ENCODE assay signal across 8 cellular contexts in genomic region chr1:34786521-34787325, GRCh38. TPM values are rescaled to one million over a fixed set of nuclear protein-coding genes. Genes with fewer than 3 reads are reported as not detected.
A peak's percentile ranks its signal among the peaks of the same experiment; 100 is the strongest.
DNase-seq lines count a peak whose midpoint lies in the region; ATAC-seq and TF ChIP-seq lines count a peak whose summit lies in the region.

No MANE protein-coding gene starts in this region.

- H3K79me2 ChIP-seq in PC-3 (ENCODE audit: low read length) (peaks cover 41% of the 10 kb centered on the region), fibroblast of lung (ENCODE audit: control insufficient read depth, insufficient read depth, low read length) (no peaks in the 10 kb centered on the region)

- no peaks in the 10 kb centered on the region for H3K9me3 ChIP-seq in PC-3 (ENCODE audit: low read length)
- no peaks in the 10 kb centered on the region for H3K9me3 ChIP-seq in fibroblast of lung (ENCODE audit: control insufficient read depth, insufficient read depth, low read depth, low read length)

- H3K27me3 Mint-ChIP-seq in activated T-cell treated with anti-CD3 and anti-CD28 coated beads, Interleukin-2, amount 50 U/mL, for 24 hours = peaks cover 83% of the 10 kb centered on the region
- peaks cover 82% of the 10 kb centered on the region for H3K27me3 Mint-ChIP-seq in nephron progenitor cell (ENCODE audit: low read depth, poor library complexity)

- ATAC-seq in PC-3 (peak; percentile 76), HG02884 (IDR thresholded peaks at IDR 0.05; ENCODE audit: unreplicated experiment) (no peak)

- H3K36me3 ChIP-seq in PC-3 (ENCODE audit: low read depth, low read length) (peaks cover 29% of the 10 kb centered on the region), fibroblast of lung (ENCODE audit: control insufficient read depth, insufficient read depth, low read length) (no peaks in the 10 kb centered on the region)

- H3K9me2 ChIP-seq in PC-3 (replicated peaks; ENCODE audit: low read length) = no peaks in the 10 kb centered on the region

- H3K27ac ChIP-seq in PC-3 (ENCODE audit: low read length) (peak overlapping the region; percentile 80), fibroblast of lung (ENCODE audit: insufficient read depth, low read length) (no peak overlapping the region)

- H3K27me3 ChIP-seq in PC-3 (ENCODE audit: low read length) (no peaks in the 10 kb centered on the region), fibroblast of lung (ENCODE audit: control insufficient read depth, insufficient read depth, low read length) (peaks cover 9% of the 10 kb centered on the region)

- H3K4me2 ChIP-seq in PC-3 (ENCODE audit: low read length) (peak overlapping the region; percentile 29), fibroblast of lung (ENCODE audit: extremely low read depth, insufficient read depth, low read length) (no peak overlapping the region)

- CTCF ChIA-PET in PC-3 (lab: Charles Lee) = interaction anchor here (0.5 to 1.1 kb wide), 5 partner anchors 24 to 185 kb away, joined by 3 to 8 read pairs (median 3); partner anchors contain the start of gene GJB5

- no peak overlapping the region for H3K4me3 Mint-ChIP-seq in activated T-cell treated with anti-CD3 and anti-CD28 coated beads, Interleukin-2, amount 50 U/mL, for 24 hours
- H3K4me3 Mint-ChIP-seq in nephron progenitor cell = no peak overlapping the region

- TF ChIP-seq CTCF in PC-3 (conservative IDR thresholded peaks at IDR 0.05; ENCODE audit: low read depth, low read length) (peak; percentile 85), fibroblast of lung (conservative IDR thresholded peaks at IDR 0.05 in 1 of 2, IDR thresholded peaks at IDR 0.05 in 1 of 2; ENCODE audit: low read depth in 1 of 2, low read length in 2 of 2) (peak; percentile 85 to 92), nephron progenitor cell (IDR thresholded peaks at IDR 0.05) (peak; percentile 84)

- no TSS peak for BruUV-seq in PC-3 (replicated peaks; lab: Mats Ljungman, UMichigan)

- H3K4me1 ChIP-seq in PC-3 (ENCODE audit: insufficient read depth, low read length) = peaks cover 53% of the 10 kb centered on the region
- H3K4me1 ChIP-seq in fibroblast of lung (ENCODE audit: control insufficient read depth, extremely low read depth, insufficient read depth, low read length) = peaks cover 2% of the 10 kb centered on the region

- H3K9ac ChIP-seq in PC-3 (ENCODE audit: low read length) = peak overlapping the region; percentile 24; the same call in 1 of the 2 replicates
- no peak overlapping the region for H3K9ac ChIP-seq in fibroblast of lung (ENCODE audit: insufficient read depth, low read length)

- peaks cover 13% of the 10 kb centered on the region for H3K4me1 Mint-ChIP-seq in activated T-cell treated with anti-CD3 and anti-CD28 coated beads, Interleukin-2, amount 50 U/mL, for 24 hours (ENCODE audit: low read depth)
- no peaks in the 10 kb centered on the region for H3K4me1 Mint-ChIP-seq in nephron progenitor cell

- H2AFZ ChIP-seq in PC-3 (ENCODE audit: low read length) = no peak overlapping the region
- no peak overlapping the region for H2AFZ ChIP-seq in fibroblast of lung (ENCODE audit: low read length)

- no peaks in the 10 kb centered on the region for H3F3A ChIP-seq in PC-3 (ENCODE audit: low read length, unreplicated experiment)

- intact Hi-C loops in PC-3 (cut with micrococcal nuclease) = loop anchor here (1.0 to 2.0 kb wide), 3 partner anchors 34 to 80 kb away; no protein-coding TSS in a partner anchor

- no peak overlapping the region for H3K4me3 ChIP-seq in PC-3 (ENCODE audit: low read length)
- H3K4me3 ChIP-seq in fibroblast of lung (replicated peaks in 1 of 4; ENCODE audit: control extremely low read depth in 1 of 4, insufficient read depth in 1 of 4, low read depth in 3 of 4, low read length in 4 of 4) = no peak overlapping the region

- H4K20me1 ChIP-seq in PC-3 (ENCODE audit: low read length) = 0 out of 2 replicates have a peak, but pooled peaks cover 7% of the 10 kb centered on the region
- H4K20me1 ChIP-seq in fibroblast of lung (ENCODE audit: control insufficient read depth, extremely low read depth, insufficient read depth, low read length) = no peaks in the 10 kb centered on the region

- DNase-seq in ELF-1 (ENCODE audit: low read depth, low spot score) = peak; percentile 84
- DNase-seq in LHCN-M2 (ENCODE audit: low read depth) = peak; percentile 52
- DNase-seq in PC-3 = peak; percentile 87
- DNase-seq in activated T-cell treated with anti-CD3 and anti-CD28 coated beads, Interleukin-2, amount 50 U/mL, for 24 hours = peak; percentile 74
- peak; percentile 56 to 70 for DNase-seq in fibroblast of lung (ENCODE audit: low read depth in 2 of 2)
- DNase-seq in nephron progenitor cell = peak; percentile 71
- DNase-seq in stimulated activated naive CD4-positive, alpha-beta T cell treated with Interleukin-2 at 50 U/mL for 16 hours (lab: John Stamatoyannopoulos, UW) = peak; percentile 23

- POLR2A ChIA-PET in PC-3 (lab: Charles Lee; ENCODE audit: unreplicated experiment) = no interaction called here

- H3K27ac Mint-ChIP-seq in activated T-cell treated with anti-CD3 and anti-CD28 coated beads, Interleukin-2, amount 50 U/mL, for 24 hours = no peak overlapping the region
- H3K27ac Mint-ChIP-seq in nephron progenitor cell = no peak overlapping the region

- no peaks in the 10 kb centered on the region for H3K9me3 Mint-ChIP-seq in activated T-cell treated with anti-CD3 and anti-CD28 coated beads, Interleukin-2, amount 50 U/mL, for 24 hours
- no peaks in the 10 kb centered on the region for H3K9me3 Mint-ChIP-seq in nephron progenitor cell

- no peaks in the 10 kb centered on the region for H3K36me3 Mint-ChIP-seq in activated T-cell treated with anti-CD3 and anti-CD28 coated beads, Interleukin-2, amount 50 U/mL, for 24 hours (ENCODE audit: low read depth)
- no peaks in the 10 kb centered on the region for H3K36me3 Mint-ChIP-seq in nephron progenitor cell (ENCODE audit: low read depth)

RNA-seq across cellular contexts. Expression of gene GJB3, which starts 5.7 kb away (rescaled TPM):
- total RNA-seq in LHCN-M2 (2014; rRNA removed) (not detected in 2 replicates), PC-3 (2014; rRNA removed) (89.9 and 97.9 TPM in 2 replicates), fibroblast of lung (not detected in 2 replicates)
- polyA plus RNA-seq in LHCN-M2 (2012) = not detected
- polyA plus RNA-seq in fibroblast of lung = not detected in 2 replicates
- not detected in 2 replicates for polyA plus RNA-seq in fibroblast of lung (2012)
- polyA minus RNA-seq in fibroblast of lung (ENCODE audit: low replicate concordance) = not detected in 2 replicates

RNA-seq across cellular contexts. Expression of gene GJA4, which starts 6.1 kb away (rescaled TPM):
- total RNA-seq in LHCN-M2 (2014; rRNA removed) = not detected in 2 replicates
- polyA plus RNA-seq in LHCN-M2 (2012) = not detected
- not detected in 2 replicates for total RNA-seq in PC-3 (2014; rRNA removed)
- total RNA-seq in fibroblast of lung = not detected in 2 replicates
- polyA plus RNA-seq in fibroblast of lung = not detected in 2 replicates
- polyA plus RNA-seq in fibroblast of lung (2012) = not detected in 2 replicates
- polyA minus RNA-seq in fibroblast of lung (ENCODE audit: low replicate concordance) = not detected in 2 replicates

RNA-seq across cellular contexts. Expression of gene GJB4, which starts 27.2 kb away (rescaled TPM):
- total RNA-seq in LHCN-M2 (2014; rRNA removed) (not detected in 2 replicates), PC-3 (2014; rRNA removed) (0.12 TPM in 1 of 2 replicates, not detected in the other), fibroblast of lung (not detected in 2 replicates)
- not detected for polyA plus RNA-seq in LHCN-M2 (2012)
- not detected in 2 replicates for polyA plus RNA-seq in fibroblast of lung
- polyA plus RNA-seq in fibroblast of lung (2012) = not detected in 2 replicates
- polyA minus RNA-seq in fibroblast of lung (ENCODE audit: low replicate concordance) = not detected in 2 replicates

RNA-seq across cellular contexts. Expression of gene GJB5, which starts 31.9 kb away (rescaled TPM):
- total RNA-seq in LHCN-M2 (2014; rRNA removed) (not detected in 2 replicates), PC-3 (2014; rRNA removed) (7.2 and 8.1 TPM in 2 replicates), fibroblast of lung (not detected in 2 replicates)
- polyA plus RNA-seq in LHCN-M2 (2012) = not detected
- not detected in 2 replicates for polyA plus RNA-seq in fibroblast of lung
- polyA plus RNA-seq in fibroblast of lung (2012) = 0.15 TPM in 1 of 2 replicates, not detected in the other
- not detected in 2 replicates for polyA minus RNA-seq in fibroblast of lung (ENCODE audit: low replicate concordance)

Comparison
In these comparisons a context has a peak if more than half of its experiments do, and no peak if none do; other contexts are left out.
1. DNase-seq: peak in every context shown above with its lines; median percentile 87 in PC-3; 84 in ELF-1; 74 in activated T-cell treated with anti-CD3 and anti-CD28 coated beads, Interleukin-2, amount 50 U/mL, for 24 hours; 71 in nephron progenitor cell; 63 in fibroblast of lung; 52 in LHCN-M2; 23 in stimulated activated naive CD4-positive, alpha-beta T cell treated with Interleukin-2 at 50 U/mL for 16 hours.
2. RNA of gene GJB3, which starts 5.7 kb away (total RNA-seq): 89.9 to 97.9 TPM in PC-3; not detected in LHCN-M2 and not detected in fibroblast of lung; every median in the first group is over 10 times any median in the second.
3. Peak in every context shown above with its lines, with median percentiles within 50 percentile points of each other: CTCF ChIP-seq.